Comparison of ENCODE assay signal across 24 cellular contexts in genomic region chr4:158865520-158866177, GRCh38.
DNase-seq lines count a peak whose midpoint lies in the region; ATAC-seq, FAIRE-seq and TF ChIP-seq lines count a peak whose summit lies in the region.
"Had no signal": no experiment of that assay in that cellular context is flagged by ENCODE, and none has a peak within 500 bp of the region (broad histone marks: within the 10 kb centered on the region; RNA-seq: fewer than 3 reads in every experiment).

No MANE protein-coding gene starts in this region.

- no peak overlapping the region for H3K4me3 Mint-ChIP-seq in activated T-helper 2 cell treated with anti-CD3 and anti-CD28 coated beads, Interferon-gamma antibody, Interleukin-2, Interleukin-4, amounts not matched to agents 10 μg/mL and 5 μg/mL and 100 μg/mL, durations not matched to agents 14 hours and 24 hours and 36 hours (ENCODE audit: low read depth)
- H3K4me3 Mint-ChIP-seq: CD4-positive, alpha-beta T cell had no signal

- no peaks in the 10 kb centered on the region for H3K4me1 Mint-ChIP-seq in activated T-helper 2 cell treated with anti-CD3 and anti-CD28 coated beads, Interferon-gamma antibody, Interleukin-2, Interleukin-4, amounts not matched to agents 10 μg/mL and 5 μg/mL and 100 μg/mL, durations not matched to agents 14 hours and 24 hours and 36 hours (ENCODE audit: low read depth)

- no peaks in the 10 kb centered on the region for H3K9me3 ChIP-seq in HEK293 (ENCODE audit: control insufficient read depth, insufficient read depth, low read depth, low read length)
- H3K9me3 ChIP-seq in tibial artery, result no peaks in the 10 kb centered on the region
- H3K9me3 ChIP-seq: BLaER1 treated with 17β-estradiol and CSF1 and Interleukin-3, amounts not matched to agents 10 nM and 100 nM had no signal

- POLR2A ChIA-PET in HEK293 (lab: Yijun Ruan, JAX), result interaction anchor here (0.6 kb wide), 1 partner anchor 1495 kb away, joined by 5 read pairs; no protein-coding TSS in a partner anchor

- no peaks in the 10 kb centered on the region for H3K27me3 ChIP-seq in tibial artery
- H3K27me3 ChIP-seq: BLaER1 treated with 17β-estradiol and CSF1 and Interleukin-3, amounts not matched to agents 10 nM and 100 nM had no signal

- in situ Hi-C loops in GM13976 (cut with MboI; ENCODE audit: low sequenced_read_pairs, unreplicated experiment), result no loop called here

- FAIRE-seq in colon (lab: Jason Lieb, UNC), result peak; percentile 78
- FAIRE-seq: H54, HepG2 had no signal

- intact Hi-C loops in tibial artery (cut with DNase I; ENCODE audit: low total_unique reads), result no loop called here
- intact Hi-C loops in activated T-helper 2 cell treated with anti-CD3 and anti-CD28 coated beads, Interferon-gamma antibody, Interleukin-2, Interleukin-4, amounts not matched to agents 10 μg/mL and 5 μg/mL and 100 μg/mL, durations not matched to agents 14 hours and 24 hours and 36 hours (cut with micrococcal nuclease), result no loop called here

- H3K27ac ChIP-seq in HEK293 (ENCODE audit: extremely low read depth, low read depth, low read length), result no peak overlapping the region
- no peak overlapping the region for H3K27ac ChIP-seq in tibial artery
- H3K27ac ChIP-seq: BLaER1 treated with 17β-estradiol and CSF1 and Interleukin-3, amounts not matched to agents 10 nM and 100 nM; PC-9 had no signal

- CTCF ChIA-PET in HEK293 (lab: Yijun Ruan, JAX), result interaction anchor here (0.7 to 1.0 kb wide), 2 partner anchors 9 to 10 kb away, joined by 3 read pairs; no protein-coding TSS in a partner anchor

- no peaks in the 10 kb centered on the region for H3K9me3 Mint-ChIP-seq in activated T-helper 2 cell treated with anti-CD3 and anti-CD28 coated beads, Interferon-gamma antibody, Interleukin-2, Interleukin-4, amounts not matched to agents 10 μg/mL and 5 μg/mL and 100 μg/mL, durations not matched to agents 14 hours and 24 hours and 36 hours
- H3K9me3 Mint-ChIP-seq: CD4-positive, alpha-beta T cell had no signal

- TF ChIP-seq CTCF in GM13976 (IDR thresholded peaks at IDR 0.05; ENCODE audit: borderline replicate concordance, control extremely low read depth, extremely low read depth, insufficient read depth, missing control alignments) (no peak), HEK293 (tag by site-specific recombination; IDR thresholded peaks at IDR 0.05) (no peak), tibial artery (IDR thresholded peaks at IDR 0.05) (no peak)

- H3K4me1 ChIP-seq in HEK293 (ENCODE audit: control insufficient read depth, insufficient read depth, low read length) (no peaks in the 10 kb centered on the region), tibial artery (peaks cover 0 to 14% (median 12%) of the 10 kb centered on the region in 4 donors)

- H3K27me3 Mint-ChIP-seq in activated T-helper 2 cell treated with anti-CD3 and anti-CD28 coated beads, Interferon-gamma antibody, Interleukin-2, Interleukin-4, amounts not matched to agents 10 μg/mL and 5 μg/mL and 100 μg/mL, durations not matched to agents 14 hours and 24 hours and 36 hours (ENCODE audit: low read depth), result no peaks in the 10 kb centered on the region
- H3K27me3 Mint-ChIP-seq: CD4-positive, alpha-beta T cell had no signal

- H3K4me3 ChIP-seq in HEK293 (ENCODE audit: low read depth, low read length) (no peak overlapping the region), tibial artery (no peak overlapping the region)
- H3K4me3 ChIP-seq: BLaER1 treated with 17β-estradiol and CSF1 and Interleukin-3, amounts not matched to agents 10 nM and 100 nM; PC-9 had no signal

- peaks cover 40% of the 10 kb centered on the region for H3K36me3 Mint-ChIP-seq in activated T-helper 2 cell treated with anti-CD3 and anti-CD28 coated beads, Interferon-gamma antibody, Interleukin-2, Interleukin-4, amounts not matched to agents 10 μg/mL and 5 μg/mL and 100 μg/mL, durations not matched to agents 14 hours and 24 hours and 36 hours (ENCODE audit: low read depth)

- H3K27ac Mint-ChIP-seq in activated T-helper 2 cell treated with anti-CD3 and anti-CD28 coated beads, Interferon-gamma antibody, Interleukin-2, Interleukin-4, amounts not matched to agents 10 μg/mL and 5 μg/mL and 100 μg/mL, durations not matched to agents 14 hours and 24 hours and 36 hours, result no peak overlapping the region
- H3K27ac Mint-ChIP-seq: CD4-positive, alpha-beta T cell had no signal

- H3K36me3 ChIP-seq in HEK293 (ENCODE audit: control insufficient read depth in 2 of 2, insufficient read depth in 1 of 2, low read length in 2 of 2) (peaks cover 0 to 61% of the 10 kb centered on the region in 2 experiments; a peak in 1 of 3 replicates), tibial artery (peaks cover 26 to 60% (median 55%) of the 10 kb centered on the region in 3 donors)

- DNase-seq in EH (ENCODE audit: low read depth) (peak; percentile 15), GM13976 (ENCODE audit: low spot score) (peak; percentile 47), AG08396 (ENCODE audit: low spot score) (no peak), left lobe of liver (ENCODE audit: low spot score) (no peak), tibial artery (no peak)
- DNase-seq in activated T-helper 2 cell treated with anti-CD3 and anti-CD28 coated beads, Interferon-gamma antibody, Interleukin-2, Interleukin-4, amounts not matched to agents 10 μg/mL and 5 μg/mL and 100 μg/mL, durations not matched to agents 14 hours and 24 hours and 36 hours (ENCODE audit: low spot score), result no peak
- DNase-seq: AML-193; CD4-positive, alpha-beta T cell; COR-L47; DMS53; Karpas-422; NCI-H2029; NCI-H446 treated with DMSO at 0.1 percent for 48 hours; NCI-H526; NCI-H82; NK-92 treated with Interleukin-12 subunit alpha and Interleukin-12 subunit beta, amount 100 ng/mL, for 24 hours; PC-9; Right ventricle myocardium superior; RPMI8226 had no signal

- ATAC-seq in left lobe of liver, result no peak
- ATAC-seq: HepG2 had no signal

TF ChIP-seq in HEK293, 187 proteins besides CTCF, POLR2A, EP300 and RAD21:
- TF ChIP-seq ZNF121 (tag by site-specific recombination; IDR thresholded peaks at IDR 0.05), result no peak
- peak; percentile 27; the same call in 1 of the 2 replicates for TF ChIP-seq PRDM6 (tag by site-specific recombination; IDR thresholded peaks at IDR 0.05)

Comparison
In these comparisons a context has a peak if more than half of its experiments do, and no peak if none do; other contexts are left out.
1. DNase-seq: peak in EH (single experiment) and GM13976 (single experiment); none in AG08396 (single experiment), left lobe of liver (single experiment), tibial artery (0 of 2) and activated T-helper 2 cell treated with anti-CD3 and anti-CD28 coated beads, Interferon-gamma antibody, Interleukin-2, Interleukin-4, amounts not matched to agents 10 μg/mL and 5 μg/mL and 100 μg/mL, durations not matched to agents 14 hours and 24 hours and 36 hours (single experiment).